In genomic region chr2:219308142-219309093, GRCh38 we compare ENCODE assay signal across 1 cellular context.
TF ChIP-seq lines count a peak whose summit lies in the region.

No MANE protein-coding gene starts in this region.

TF ChIP-seq in HepG2, 621 proteins besides CTCF, POLR2A, EP300 and RAD21 (continued from another document and continues in another):
- no peak for TF ChIP-seq AFF4 (CRISPR knock-in tag; IDR thresholded peaks at IDR 0.05)
- peak; percentile 93 for TF ChIP-seq MTF1 (CRISPR knock-in tag; IDR thresholded peaks at IDR 0.05)
- TF ChIP-seq RARG (CRISPR knock-in tag; IDR thresholded peaks at IDR 0.05; ENCODE audit: low read depth), result peak; percentile 82; the same call in 1 of the 2 replicates
- TF ChIP-seq SKI (IDR thresholded peaks at IDR 0.05; ENCODE audit: partially characterized antibody), result no peak
- 0 out of 2 replicates have a peak, but pooled peaks have one; percentile 65 for TF ChIP-seq ZNF879 (CRISPR knock-in tag; IDR thresholded peaks at IDR 0.05)
- TF ChIP-seq ZNF546 (CRISPR knock-in tag; conservative IDR thresholded peaks at IDR 0.05), result peak; percentile 90
- TF ChIP-seq LRRFIP1 (CRISPR knock-in tag; conservative IDR thresholded peaks at IDR 0.05), result peak; percentile 97
- TF ChIP-seq YEATS4 (CRISPR knock-in tag; IDR thresholded peaks at IDR 0.05; ENCODE audit: borderline replicate concordance), result peak; percentile 80
- TF ChIP-seq IRF9 (CRISPR knock-in tag; IDR thresholded peaks at IDR 0.05; ENCODE audit: borderline replicate concordance), result peak; percentile 72; the same call in 1 of the 2 replicates
- no peak for TF ChIP-seq ZNF496 (CRISPR knock-in tag; IDR thresholded peaks at IDR 0.05; ENCODE audit: insufficient replicate concordance)
- TF ChIP-seq ATF6 (CRISPR knock-in tag; conservative IDR thresholded peaks at IDR 0.05), result peak; percentile 97
- TF ChIP-seq ISX (CRISPR knock-in tag; conservative IDR thresholded peaks at IDR 0.05), result peak; percentile 99
- TF ChIP-seq ETV6 (CRISPR knock-in tag; conservative IDR thresholded peaks at IDR 0.05), result peak; percentile 98
- no peak for TF ChIP-seq NCOA5 (CRISPR knock-in tag; IDR thresholded peaks at IDR 0.05)
- TF ChIP-seq ZNF687 (CRISPR knock-in tag; IDR thresholded peaks at IDR 0.05), result peak; percentile 63
- no peak for TF ChIP-seq ZNF460 (CRISPR knock-in tag; IDR thresholded peaks at IDR 0.05; ENCODE audit: borderline replicate concordance)
- TF ChIP-seq ZNF264 (CRISPR knock-in tag; IDR thresholded peaks at IDR 0.05), result peak; percentile 86
- TF ChIP-seq TAF15 (IDR thresholded peaks at IDR 0.05; ENCODE audit: low read depth, low read length, poor library complexity, severe bottlenecking), result no peak
- TF ChIP-seq ZMYM3 (CRISPR knock-in tag; IDR thresholded peaks at IDR 0.05), result no peak
- TF ChIP-seq SCMH1 (CRISPR knock-in tag; IDR thresholded peaks at IDR 0.05; ENCODE audit: borderline replicate concordance), result no peak
- no peak for TF ChIP-seq MZF1 (CRISPR knock-in tag; IDR thresholded peaks at IDR 0.05; ENCODE audit: borderline replicate concordance)
- TF ChIP-seq HNRNPLL (IDR thresholded peaks at IDR 0.05; ENCODE audit: low read depth, low read length, poor library complexity, severe bottlenecking), result peak; percentile 36
- TF ChIP-seq HCFC1 (IDR thresholded peaks at IDR 0.05; ENCODE audit: low read depth, low read length), result no peak
- TF ChIP-seq ZMYM2 (CRISPR knock-in tag; IDR thresholded peaks at IDR 0.05), result no peak
- peak; percentile 54; the same call in 1 of the 2 replicates for TF ChIP-seq ESRRA (CRISPR knock-in tag; IDR thresholded peaks at IDR 0.05; ENCODE audit: low read depth)
- TF ChIP-seq ZNF414 (CRISPR knock-in tag; IDR thresholded peaks at IDR 0.05), result peak; percentile 70; the same call in 1 of the 2 replicates
- TF ChIP-seq ZUFSP (CRISPR knock-in tag; IDR thresholded peaks at IDR 0.05; ENCODE audit: borderline replicate concordance), result no peak
- peak; percentile 47; the same call in 1 of the 2 replicates for TF ChIP-seq PCBP1 (IDR thresholded peaks at IDR 0.05; ENCODE audit: borderline replicate concordance, low read depth, low read length)
- no peak for TF ChIP-seq NPAS2 (CRISPR knock-in tag; IDR thresholded peaks at IDR 0.05; ENCODE audit: borderline replicate concordance)
- TF ChIP-seq HES4 (CRISPR knock-in tag; IDR thresholded peaks at IDR 0.05; ENCODE audit: borderline replicate concordance), result peak; percentile 98
- TF ChIP-seq ZNF580 (CRISPR knock-in tag; IDR thresholded peaks at IDR 0.05; ENCODE audit: borderline replicate concordance, low read depth), result peak; percentile 99
- no peak for TF ChIP-seq JUND (CRISPR knock-in tag; IDR thresholded peaks at IDR 0.05)
- no peak; the same call in 1 of the 2 replicates for TF ChIP-seq ZNF576 (CRISPR knock-in tag; IDR thresholded peaks at IDR 0.05)
- TF ChIP-seq AHDC1 (CRISPR knock-in tag; IDR thresholded peaks at IDR 0.05; ENCODE audit: borderline replicate concordance), result 0 out of 2 replicates have a peak, but pooled peaks have one; percentile 53
